ENCODE assay signal across 21 cellular contexts in the genomic region with DNA sequence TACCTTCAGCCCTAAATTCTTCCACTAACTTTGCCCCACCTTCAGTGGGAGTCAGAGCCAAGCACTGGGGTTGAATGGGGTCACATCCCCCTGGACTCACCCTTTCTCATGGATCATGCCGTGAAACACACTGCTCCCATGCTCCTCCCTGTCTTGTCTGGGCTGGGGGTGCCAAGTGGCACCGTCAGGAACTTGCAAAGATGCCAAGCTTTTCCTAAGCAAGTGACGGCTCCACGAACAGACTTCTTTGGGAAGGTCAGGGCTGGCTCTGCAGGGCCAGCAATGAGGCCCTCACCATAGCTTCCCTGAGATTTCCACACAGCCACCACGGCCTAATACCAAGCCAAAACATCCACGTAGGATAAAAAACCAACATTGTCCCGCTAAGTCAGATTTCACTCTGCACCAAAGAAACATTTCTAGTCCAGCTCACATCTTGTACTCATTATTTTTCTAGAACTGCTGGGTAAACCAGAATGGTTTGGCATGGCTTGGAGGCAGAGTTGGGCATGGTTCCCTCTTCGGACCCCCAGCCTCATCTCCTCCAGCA.
"Had no signal": no experiment of that assay in that cellular context is flagged by ENCODE, and none has a peak within 500 bp of the region (broad histone marks: within the 10 kb centered on the region; RNA-seq: fewer than 3 reads in every experiment).

No MANE protein-coding gene starts in this region.

- FAIRE-seq: astrocyte, K562, RCC 7860 had no signal

- H3K4me3 ChIP-seq: K562 had no signal

- ATAC-seq: K562, PC-3, T-helper 17 cell, WTC11 had no signal

- DNase-seq: activated CD4-positive, alpha-beta T cell treated with anti-CD3 and anti-CD28 coated beads for 1 hour; activated CD4-positive, alpha-beta T cell treated with anti-CD3 and anti-CD28 coated beads, Interleukin-2, amount 10 ng/mL, durations not matched to agents 24 days and 14 days; activated CD4-positive, alpha-beta T cell treated with anti-CD3 and anti-CD28 coated beads, Interleukin-2, amount 50 U/mL, for 48 hours; activated gamma-delta T cell; activated T-cell treated with anti-CD3 and anti-CD28 coated beads for 4 hours; activated T-cell treated with anti-CD3 and anti-CD28 coated beads, Interleukin-2, amount 50 U/mL, for 48 hours; Karpas-422; MM.1S; NCI-H1105; NCI-H1436 treated with DMSO at 0.1 percent for 48 hours; NCI-H187 treated with DMSO at 0.1 percent for 48 hours; NCI-H2081 treated with DMSO at 0.1 percent for 48 hours; NCI-H524; PC-3; SIG-M5; T-helper 17 cell; T-helper 9 cell had no signal
